In the genomic region with DNA sequence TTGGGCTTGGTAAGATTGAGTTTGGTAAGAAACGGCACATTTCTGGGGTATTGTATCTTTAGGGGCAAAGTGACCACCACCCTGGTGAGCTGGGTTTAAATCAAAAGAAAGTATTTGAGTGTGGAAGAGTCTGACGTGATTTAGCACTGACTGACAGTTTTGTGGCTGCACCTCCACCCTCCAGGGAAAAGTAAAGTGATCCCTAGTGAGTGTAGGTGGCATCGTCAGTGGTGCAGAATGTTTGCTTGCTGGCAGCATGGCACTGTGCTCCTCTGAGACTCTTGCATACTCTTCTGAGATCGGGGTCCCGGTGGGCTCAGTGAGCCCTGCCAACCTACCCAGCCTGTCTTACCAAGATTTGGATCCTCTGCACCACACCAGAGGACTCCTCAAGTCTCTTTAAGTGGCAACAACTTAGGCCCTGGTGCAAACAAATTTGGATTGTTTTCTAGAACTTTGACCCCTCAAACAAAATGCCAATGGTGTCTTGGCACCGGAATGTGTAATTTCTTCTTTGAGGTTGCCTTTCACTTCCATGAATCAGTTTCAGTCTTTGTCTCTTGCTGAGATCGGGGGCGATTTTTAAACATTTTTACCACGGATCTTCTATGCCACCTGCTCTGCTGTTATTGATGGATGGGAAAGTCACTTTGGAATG, we compare ENCODE assay signal across 16 cellular contexts. TPM values are rescaled to one million over a fixed set of nuclear protein-coding genes. Genes with fewer than 3 reads are reported as not detected.
DNase-seq lines count a peak whose midpoint lies in the region; ATAC-seq and TF ChIP-seq lines count a peak whose summit lies in the region.
"Had no signal": no experiment of that assay in that cellular context is flagged by ENCODE, and none has a peak within 500 bp of the region (broad histone marks: within the 10 kb centered on the region; RNA-seq: fewer than 3 reads in every experiment).

No MANE protein-coding gene starts in this region.

- peaks cover 0 to 2% (median 0%) of the 10 kb centered on the region in 7 donors for H3K9me3 Mint-ChIP-seq in CD4-positive, CD25-positive, alpha-beta regulatory T cell
- H3K9me3 Mint-ChIP-seq in activated CD4-positive, alpha-beta memory T cell treated with anti-CD3 and anti-CD28 coated beads for 36 hours, result no peaks in the 10 kb centered on the region
- no peaks in the 10 kb centered on the region for H3K9me3 Mint-ChIP-seq in naive B cell

- no peak overlapping the region for H3K27ac ChIP-seq in CD4-positive, CD25-positive, alpha-beta regulatory T cell (ENCODE audit: insufficient read depth, low read length, poor library complexity, severe bottlenecking)
- no peak overlapping the region for H3K27ac ChIP-seq in left lung
- H3K27ac ChIP-seq: epithelial cell of prostate, prostate gland, SJSA1 had no signal

- peak overlapping the region; percentile 82 to 98 (median 96) for H3K4me3 Mint-ChIP-seq in CD4-positive, CD25-positive, alpha-beta regulatory T cell
- peak overlapping the region; percentile 94 for H3K4me3 Mint-ChIP-seq in activated CD4-positive, alpha-beta memory T cell treated with anti-CD3 and anti-CD28 coated beads for 36 hours
- peak overlapping the region; percentile 98 to 100 (median 100) for H3K4me3 Mint-ChIP-seq in naive B cell

- H3K36me3 Mint-ChIP-seq in CD4-positive, CD25-positive, alpha-beta regulatory T cell, result peaks cover 15% of the 10 kb centered on the region
- H3K36me3 Mint-ChIP-seq in activated CD4-positive, alpha-beta memory T cell treated with anti-CD3 and anti-CD28 coated beads for 36 hours, result peaks cover 9% of the 10 kb centered on the region
- peaks cover 9 to 18% of the 10 kb centered on the region in 2 donors for H3K36me3 Mint-ChIP-seq in naive B cell

- no peaks in the 10 kb centered on the region for H3K27me3 ChIP-seq in CD4-positive, CD25-positive, alpha-beta regulatory T cell (ENCODE audit: control insufficient read depth, insufficient read depth, low read length)
- peaks cover 0 to 44% of the 10 kb centered on the region in 2 donors for H3K27me3 ChIP-seq in left lung

- no peaks in the 10 kb centered on the region for H3K9me3 ChIP-seq in CD4-positive, CD25-positive, alpha-beta regulatory T cell (ENCODE audit: control insufficient read depth in 2 of 2, low read length in 2 of 2)
- H3K9me3 ChIP-seq in left lung, result no peaks in the 10 kb centered on the region
- H3K9me3 ChIP-seq: prostate gland, SJSA1 had no signal

- peaks cover 32 to 81% (median 57%) of the 10 kb centered on the region in 4 donors for H3K4me1 Mint-ChIP-seq in CD4-positive, CD25-positive, alpha-beta regulatory T cell
- H3K4me1 Mint-ChIP-seq in activated CD4-positive, alpha-beta memory T cell treated with anti-CD3 and anti-CD28 coated beads for 36 hours (ENCODE audit: low read depth), result peaks cover 79% of the 10 kb centered on the region
- H3K4me1 Mint-ChIP-seq in naive B cell, result peaks cover 60 to 70% (median 62%) of the 10 kb centered on the region in 3 donors

- ATAC-seq in CD4-positive, CD25-positive, alpha-beta regulatory T cell (ENCODE audit: low read depth in 2 of 2), result no peak
- ATAC-seq in naive B cell (ENCODE audit: low read depth in 2 of 2) (no peak), omental fat pad (ENCODE audit: low FRiP score) (no peak), esophagus mucosa (no peak), left lung (no peak)

- CTCF ChIA-PET in activated CD4-positive, alpha-beta memory T cell treated with anti-CD3 and anti-CD28 coated beads for 36 hours (lab: Charles Lee), result interaction anchor here (0.6 to 0.9 kb wide), 2 partner anchors 172 to 197 kb away, joined by 3 to 4 read pairs; no protein-coding TSS in a partner anchor

- peak overlapping the region; percentile 79 for H3K4me3 ChIP-seq in CD4-positive, CD25-positive, alpha-beta regulatory T cell (ENCODE audit: low read depth, low read length)
- H3K4me3 ChIP-seq in GM12864 (ENCODE audit: low read depth, low read length), result peak overlapping the region; percentile 87
- no peak overlapping the region for H3K4me3 ChIP-seq in left lung
- H3K4me3 ChIP-seq: prostate gland, SJSA1 had no signal

- POLR2A ChIA-PET in activated CD4-positive, alpha-beta memory T cell treated with anti-CD3 and anti-CD28 coated beads for 36 hours (lab: Charles Lee), result interaction anchor here (1.0 kb wide), 1 partner anchor 11 kb away, joined by 4 read pairs; no protein-coding TSS in a partner anchor

- H3K27ac Mint-ChIP-seq in CD4-positive, CD25-positive, alpha-beta regulatory T cell, result peak overlapping the region; percentile 82 to 93 (median 84)
- H3K27ac Mint-ChIP-seq in activated CD4-positive, alpha-beta memory T cell treated with anti-CD3 and anti-CD28 coated beads for 36 hours, result no peak overlapping the region
- H3K27ac Mint-ChIP-seq in naive B cell, result peak overlapping the region in 4 of 6 donors; percentile 20 to 91 (median 66)

- H3K4me1 ChIP-seq in CD4-positive, CD25-positive, alpha-beta regulatory T cell (ENCODE audit: control insufficient read depth, insufficient read depth, low read length, poor library complexity, severe bottlenecking), result peaks cover 69% of the 10 kb centered on the region
- peaks cover 0 to 31% of the 10 kb centered on the region in 2 donors for H3K4me1 ChIP-seq in left lung
- H3K4me1 ChIP-seq: prostate gland had no signal

- intact Hi-C loops in activated CD4-positive, alpha-beta memory T cell treated with anti-CD3 and anti-CD28 coated beads for 36 hours (cut with micrococcal nuclease), result no loop called here
- intact Hi-C loops in left lung (cut with DNase I), result no loop called here

- no peaks in the 10 kb centered on the region for H3K27me3 Mint-ChIP-seq in CD4-positive, CD25-positive, alpha-beta regulatory T cell
- peaks cover 2% of the 10 kb centered on the region for H3K27me3 Mint-ChIP-seq in activated CD4-positive, alpha-beta memory T cell treated with anti-CD3 and anti-CD28 coated beads for 36 hours
- no peaks in the 10 kb centered on the region for H3K27me3 Mint-ChIP-seq in naive B cell

- no peak for TF ChIP-seq CTCF in GM12864 (IDR thresholded peaks at IDR 0.05; ENCODE audit: low read depth, low read length, missing control alignments)
- no peak for TF ChIP-seq CTCF in omental fat pad (IDR thresholded peaks at IDR 0.05)
- TF ChIP-seq CTCF in left lung (IDR thresholded peaks at IDR 0.05), result no peak

- DNase-seq in CD4-positive, CD25-positive, alpha-beta regulatory T cell, result no peak
- DNase-seq in GM12864 (ENCODE audit: low read depth) (no peak), naive B cell (no peak), omental fat pad (ENCODE audit: low spot score) (no peak), COLO829 (ENCODE audit: low spot score) (no peak), left lung (no peak)
- DNase-seq in activated CD4-positive, alpha-beta memory T cell treated with anti-CD3 and anti-CD28 coated beads for 36 hours, result peak; percentile 23
- DNase-seq: activated CD8-positive, alpha-beta memory T cell treated with anti-CD3 and anti-CD28 coated beads, Interleukin-2, amount 50 U/mL, for 48 hours; islet precursor cell; NCI-H1417; substantia nigra had no signal

- peaks cover 5% of the 10 kb centered on the region for H3K36me3 ChIP-seq in CD4-positive, CD25-positive, alpha-beta regulatory T cell (ENCODE audit: control insufficient read depth, insufficient read depth, low read length)
- H3K36me3 ChIP-seq in left lung, result no peaks in the 10 kb centered on the region
- H3K36me3 ChIP-seq: prostate gland, SJSA1 had no signal

RNA-seq across cellular contexts. Expression of a gene that starts 2.8 kb away (rescaled TPM):
- total RNA-seq in CD4-positive, CD25-positive, alpha-beta regulatory T cell, result 83.1 TPM
- 10 to 100 TPM; 37.4 to 54.7 (median 47.5) TPM for polyA plus RNA-seq in CD4-positive, CD25-positive, alpha-beta regulatory T cell
- total RNA-seq in activated CD4-positive, alpha-beta memory T cell treated with anti-CD3 and anti-CD28 coated beads for 36 hours, result 10 to 100 TPM; 56.3 to 57.9 TPM
- 100 to 1,000 TPM; 213 to 344 (median 285) TPM for polyA plus RNA-seq in naive B cell (ENCODE audit: low read depth in 6 of 6)
- 10 to 100 TPM in 2 of 4 donors, 1 to 10 TPM in 2; 5.3 to 18.6 (median 11.1) TPM for total RNA-seq in omental fat pad
- total RNA-seq in esophagus mucosa, result 0.76 TPM
- 10 to 100 TPM; 13.5 to 41.8 TPM for total RNA-seq in left lung
- total RNA-seq: chondrocyte had no signal

Comparison
In these comparisons a context has a peak if more than half of its experiments do, and no peak if none do; other contexts are left out.
1. H3K4me3 ChIP-seq: peak in CD4-positive, CD25-positive, alpha-beta regulatory T cell (single experiment) and GM12864 (single experiment); none in left lung (0 of 2).
2. Peak in every context shown above with its lines, with median percentiles within 50 percentile points of each other: H3K4me3 Mint-ChIP-seq.